In genomic region chr9:119020284-119020683, GRCh38 we compare ENCODE assay signal across 12 cellular contexts.
"Had no signal": no experiment of that assay in that cellular context is flagged by ENCODE, and none has a peak within 500 bp of the region (broad histone marks: within the 10 kb centered on the region; RNA-seq: fewer than 3 reads in every experiment).

No MANE protein-coding gene starts in this region.

- H3K36me3 Mint-ChIP-seq: activated naive CD8-positive, alpha-beta T cell treated with anti-CD3 and anti-CD28 coated beads for 36 hours; naive B cell had no signal

- H3K9me3 Mint-ChIP-seq: activated naive CD8-positive, alpha-beta T cell treated with anti-CD3 and anti-CD28 coated beads for 36 hours had no signal

- H3K27ac ChIP-seq: esophagus squamous epithelium, lower lobe of right lung, prostate gland, stomach had no signal

- H3K27me3 ChIP-seq: esophagus squamous epithelium, stomach had no signal

- H3K4me3 ChIP-seq: esophagus squamous epithelium, lower lobe of right lung, prostate gland, stomach had no signal

- H3K9me3 ChIP-seq: esophagus squamous epithelium, lower lobe of right lung, prostate gland, stomach had no signal

- H3K27ac Mint-ChIP-seq: activated naive CD8-positive, alpha-beta T cell treated with anti-CD3 and anti-CD28 coated beads for 36 hours; naive B cell had no signal

- DNase-seq: activated CD4-positive, alpha-beta T cell treated with anti-CD3 and anti-CD28 coated beads, Interleukin-2, amount 50 U/mL, for 48 hours; activated CD4-positive, CD25-positive, alpha-beta regulatory T cell treated with anti-CD3 and anti-CD28 coated beads, Interleukin-2, amount 50 U/mL, for 72 hours; activated gamma-delta T cell; activated naive CD8-positive, alpha-beta T cell treated with anti-CD3 and anti-CD28 coated beads for 36 hours; activated T-cell treated with anti-CD3 and anti-CD28 coated beads, Interleukin-2, amount 50 U/mL, for 48 hours; esophagus squamous epithelium; foreskin melanocyte; lower lobe of right lung; naive B cell; stimulated activated CD4-positive, alpha-beta T cell treated with anti-CD3 and anti-CD28 coated beads, Interleukin-4, amount 100 ng/mL, for 24 hours; stomach had no signal

- ATAC-seq: lower lobe of right lung had no signal

- H3K4me3 Mint-ChIP-seq: activated naive CD8-positive, alpha-beta T cell treated with anti-CD3 and anti-CD28 coated beads for 36 hours; naive B cell had no signal

- H3K27me3 Mint-ChIP-seq: activated naive CD8-positive, alpha-beta T cell treated with anti-CD3 and anti-CD28 coated beads for 36 hours; naive B cell had no signal

- H3K36me3 ChIP-seq: esophagus squamous epithelium, lower lobe of right lung, prostate gland, stomach had no signal

- H3K4me1 ChIP-seq: esophagus squamous epithelium, lower lobe of right lung, prostate gland, stomach had no signal

- H3K4me1 Mint-ChIP-seq: activated naive CD8-positive, alpha-beta T cell treated with anti-CD3 and anti-CD28 coated beads for 36 hours; naive B cell had no signal
